ENCODE assay signal across 13 cellular contexts in the genomic region with DNA sequence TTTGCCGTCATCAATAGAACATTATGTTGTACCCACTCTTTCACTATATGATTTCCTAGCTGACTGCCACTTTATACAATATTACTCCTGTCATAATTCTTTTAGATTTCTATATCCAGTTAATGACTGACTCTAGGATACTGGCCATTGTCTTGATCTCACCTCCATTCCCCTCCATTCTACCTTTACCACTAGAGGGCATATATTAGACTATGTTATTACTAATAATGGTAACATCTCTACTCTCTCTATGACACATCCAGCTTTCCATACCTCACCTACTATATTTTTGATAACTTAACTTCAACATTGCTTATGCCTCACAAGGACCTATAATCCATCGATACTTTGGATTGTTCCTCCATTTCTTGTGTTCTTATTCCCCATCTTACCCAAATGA. TPM values are rescaled to one million over a fixed set of nuclear protein-coding genes. Genes with fewer than 3 reads are reported as not detected.
DNase-seq lines count a peak whose midpoint lies in the region; ATAC-seq and TF ChIP-seq lines count a peak whose summit lies in the region.
"Had no signal": no experiment of that assay in that cellular context is flagged by ENCODE, and none has a peak within 500 bp of the region (broad histone marks: within the 10 kb centered on the region; RNA-seq: fewer than 3 reads in every experiment).

No MANE protein-coding gene starts in this region.

- TF ChIP-seq CTCF in AG10803 (conservative IDR thresholded peaks at IDR 0.05; ENCODE audit: low read length) (peak; percentile 26), astrocyte of the spinal cord (IDR thresholded peaks at IDR 0.05; ENCODE audit: low read depth, low read length) (peak; percentile 22)

- DNase-seq in AG10803 (ENCODE audit: low read depth) (no peak), astrocyte of the spinal cord (ENCODE audit: low read depth, low spot score) (no peak), T-helper 1 cell (no peak), pons (ENCODE audit: low spot score) (no peak), ureter (ENCODE audit: low spot score) (no peak), islet precursor cell (no peak)
- DNase-seq: activated CD8-positive, alpha-beta memory T cell treated with anti-CD3 and anti-CD28 coated beads for 24 hours; CD4-positive, CD25-positive, alpha-beta regulatory T cell; heart left ventricle had no signal

- H3K4me3 ChIP-seq in AG10803 (ENCODE audit: low read length) (no peak overlapping the region), astrocyte of the spinal cord (ENCODE audit: low read depth, low read length) (no peak overlapping the region)
- H3K4me3 ChIP-seq: heart left ventricle had no signal

- in situ Hi-C loops in astrocyte of the spinal cord (cut with HindIII; ENCODE audit: low sequenced_read_pairs), result no loop called here

- ATAC-seq in GM18868 (IDR thresholded peaks at IDR 0.05; ENCODE audit: unreplicated experiment), result peak; percentile 98
- peak; percentile 82 for ATAC-seq in HG03103 (IDR thresholded peaks at IDR 0.05; ENCODE audit: low read depth, unreplicated experiment)
- ATAC-seq: heart left ventricle had no signal

RNA-seq across cellular contexts. Expression of a gene that starts 31.4 kb away (rescaled TPM):
- total RNA-seq in ureter, result not detected
- total RNA-seq: CD4-positive, CD25-positive, alpha-beta regulatory T cell; heart left ventricle; myocyte; RPMI7951 had no signal
